ENCODE assay signal across 10 cellular contexts in the genomic region with DNA sequence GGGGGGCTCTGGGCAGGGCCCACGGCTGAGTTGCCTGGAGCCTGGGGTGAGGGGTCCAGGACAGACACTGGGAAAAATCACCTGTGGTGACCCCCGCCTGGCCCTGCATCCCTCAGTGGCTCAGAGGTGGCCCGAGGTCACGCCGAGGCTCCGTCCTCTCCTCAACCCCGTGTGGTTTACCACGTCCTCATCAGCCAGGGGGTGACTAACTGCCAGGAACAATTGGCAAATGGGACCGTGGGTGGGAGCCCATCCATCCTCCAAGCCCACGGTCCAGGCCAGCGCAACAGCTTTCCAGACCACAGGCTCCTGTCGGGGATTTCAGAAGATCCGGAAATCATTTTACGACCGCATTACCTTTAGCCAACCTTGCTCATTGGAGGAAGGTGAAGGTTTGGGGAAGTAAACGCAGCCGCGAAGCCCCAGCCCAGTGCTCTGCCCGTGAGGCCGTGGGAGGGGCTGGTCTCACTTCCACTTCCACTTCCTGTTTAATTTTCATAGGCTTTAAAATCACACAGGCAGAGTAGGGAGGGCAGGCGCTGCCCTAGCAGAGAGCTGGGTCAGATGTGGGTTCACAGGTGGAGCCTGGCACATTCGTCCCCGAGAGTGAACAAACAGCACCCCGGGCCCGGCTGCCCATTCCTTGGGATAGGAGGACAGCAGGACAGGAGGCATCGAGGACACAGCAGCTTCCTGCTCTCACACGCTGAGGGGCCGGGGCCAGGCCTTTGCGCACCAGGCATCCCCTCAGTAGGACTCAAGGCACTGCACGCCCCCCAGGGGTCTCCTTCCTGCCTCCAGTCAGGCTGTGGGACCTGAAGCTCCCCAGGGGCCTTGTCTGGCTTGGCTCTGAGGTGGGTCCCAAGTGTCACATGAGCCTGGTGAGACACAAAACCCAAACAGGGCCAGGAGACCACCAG. TPM values are rescaled to one million over a fixed set of nuclear protein-coding genes. Genes with fewer than 3 reads are reported as not detected.
A peak's percentile ranks its signal among the peaks of the same experiment; 100 is the strongest.
DNase-seq lines count a peak whose midpoint lies in the region; ATAC-seq, FAIRE-seq and TF ChIP-seq lines count a peak whose summit lies in the region.
"Had no signal": no experiment of that assay in that cellular context is flagged by ENCODE, and none has a peak within 500 bp of the region (broad histone marks: within the 10 kb centered on the region; RNA-seq: fewer than 3 reads in every experiment).

No MANE protein-coding gene starts in this region.

- H3K27me3 ChIP-seq in Peyer's patch (no peaks in the 10 kb centered on the region), GM12878 (replicated peaks in 1 of 2; ENCODE audit: control insufficient read depth in 2 of 2, insufficient read depth in 2 of 2, low read length in 1 of 2) (no peaks in the 10 kb centered on the region; a peak in 2 of 4 replicates)

- H2AFZ ChIP-seq in GM12878 (ENCODE audit: control insufficient read depth, low read depth, low read length) = no peak overlapping the region; the same call in 1 of the 2 replicates

- H3K9me3 ChIP-seq in Peyer's patch (peaks cover 0 to 16% (median 0%) of the 10 kb centered on the region in 4 donors), GM12878 (replicated peaks; ENCODE audit: control insufficient read depth, insufficient read depth, low read length) (no peaks in the 10 kb centered on the region; the same call in 2 of the 3 replicates)

- H3K4me3 ChIP-seq in Peyer's patch = peak overlapping the region in 3 of 4 donors; percentile 9 to 14 (median 13)
- H3K4me3 ChIP-seq in GM12878 = no peak overlapping the region

- peak; percentile 42 to 59; a peak in 3 of 4 replicates for TF ChIP-seq EP300 in GM12878 (IDR thresholded peaks at IDR 0.05; ENCODE audit: borderline replicate concordance in 1 of 2, control insufficient read depth in 1 of 2, low read depth in 2 of 2, low read length in 2 of 2)

- no peaks in the 10 kb centered on the region for H3K79me2 ChIP-seq in GM12878 (ENCODE audit: control insufficient read depth, insufficient read depth, low read length)

- SMC1A ChIA-PET in GM12878 (lab: Charles Lee; ENCODE audit: uncharacterized antibody, unreplicated experiment) = interaction anchor here (1.2 to 1.8 kb wide), 4 partner anchors 14 to 97 kb away, joined by 3 to 5 read pairs (median 3); no protein-coding TSS in a partner anchor

- POLR2A ChIA-PET in GM12878 (lab: Charles Lee) = interaction anchor here (1.0 to 1.5 kb wide), 2 partner anchors 71 to 112 kb away, joined by 3 read pairs; no protein-coding TSS in a partner anchor

- RAD21 ChIA-PET in GM12878 (lab: Charles Lee; ENCODE audit: unreplicated experiment) = interaction anchor here (0.9 to 2.2 kb wide), 2 partner anchors 14 to 227 kb away, joined by 4 to 6 read pairs; no protein-coding TSS in a partner anchor

- H3K27ac ChIP-seq in Peyer's patch (peak overlapping the region in 1 of 4 donors; percentile 49), GM12878 (ENCODE audit: control insufficient read depth, insufficient read depth) (peak overlapping the region; percentile 51; the same call in 1 of the 2 replicates)
- H3K27ac ChIP-seq: KMS-11 had no signal

- in situ Hi-C loops in GM12878 (cut with MboI) = no loop called here

- H3K4me1 ChIP-seq in Peyer's patch = peaks cover 0 to 36% (median 8%) of the 10 kb centered on the region in 4 donors
- H3K4me1 ChIP-seq in GM12878 (ENCODE audit: control insufficient read depth, insufficient read depth, low read length) = peaks cover 20% of the 10 kb centered on the region

- H3K36me3 ChIP-seq in Peyer's patch (no peaks in the 10 kb centered on the region), GM12878 (ENCODE audit: control insufficient read depth in 2 of 2, insufficient read depth in 2 of 2, low read length in 1 of 2) (no peaks in the 10 kb centered on the region)

- peak; percentile 98 for FAIRE-seq in GM12878 (lab: Jason Lieb, UNC)
- FAIRE-seq: endometrium had no signal

- H3K9ac ChIP-seq in GM12878 (ENCODE audit: control insufficient read depth, insufficient read depth, low read length) = peak overlapping the region; percentile 15; the same call in 1 of the 2 replicates
- H3K9ac ChIP-seq: KMS-11 had no signal

- WGBS in GM12878 (ENCODE audit: insufficient coverage, insufficient replicate concordance, low lambda C conversion rate, missing lambda C conversion rate) = 7% methylated on average over 30 of the region's 30 CpGs

- TF ChIP-seq CTCF in Peyer's patch (IDR thresholded peaks at IDR 0.05) (no peak), GM12878 (IDR thresholded peaks at IDR 0.05 in 2 of 3, conservative IDR thresholded peaks at IDR 0.05 in 1 of 3; ENCODE audit: control insufficient read depth in 2 of 3, extremely low read depth in 1 of 3, insufficient read depth in 1 of 3, low read depth in 3 of 3, low read length in 3 of 3) (no peak)

- BruUV-seq in GM12878 (replicated peaks; lab: Mats Ljungman, UMichigan) = no TSS peak

- CTCF ChIA-PET in GM12878 (lab: Yijun Ruan, JAX) = interaction anchor here (1.2 kb wide), 2 partner anchors 227 kb away, joined by 3 read pairs; no protein-coding TSS in a partner anchor

- TF ChIP-seq POLR2A in Peyer's patch (IDR thresholded peaks at IDR 0.05) (no peak), GM12878 (IDR thresholded peaks at IDR 0.05; ENCODE audit: low read depth, low read length) (no peak)

- ATAC-seq in GM18868 (IDR thresholded peaks at IDR 0.05; ENCODE audit: unreplicated experiment) (peak; percentile 94), HG02938 (IDR thresholded peaks at IDR 0.05; ENCODE audit: unreplicated experiment) (peak; percentile 81), GM12878 (peak; percentile 93)

- no peak for TF ChIP-seq RAD21 in GM12878 (IDR thresholded peaks at IDR 0.05; ENCODE audit: insufficient read depth, low read depth, low read length)

- intact Hi-C loops in GM12878 (cut with micrococcal nuclease; ENCODE audit: unreplicated experiment) = loop anchor here (10.0 kb wide), 1 partner anchor 229 kb away; no protein-coding TSS in a partner anchor

- DNase-seq in Peyer's patch (peak; percentile 58 to 79 (median 60)), GM12878 (ENCODE audit: low read depth, low spot score) (peak; percentile 76), NCI-H2029 treated with DMSO at 0.1 percent for 48 hours (lab: John Stamatoyannopoulos, UW) (no peak), NCI-H446 treated with DMSO at 0.1 percent for 48 hours (lab: John Stamatoyannopoulos, UW) (no peak), NCI-H1048 (lab: John Stamatoyannopoulos, UW) (no peak)
- DNase-seq in stimulated activated CD4-positive, alpha-beta T cell treated with anti-CD3 and anti-CD28 coated beads, Interleukin-12 subunit alpha, Interleukin-12 subunit beta, amount 100 ng/mL, for 48 hours (ENCODE audit: low read depth in 2 of 3, low spot score in 1 of 3) = peak; percentile 19 to 44 (median 30)

- H4K20me1 ChIP-seq in GM12878 (ENCODE audit: control insufficient read depth, insufficient read depth) = no peaks in the 10 kb centered on the region

- H3K4me2 ChIP-seq in GM12878 (ENCODE audit: control insufficient read depth, insufficient read depth) = peak overlapping the region; percentile 91
- H3K4me2 ChIP-seq: KMS-11 had no signal

TF ChIP-seq in GM12878, 131 proteins besides CTCF, POLR2A, EP300 and RAD21 (continues in another document):
- TF ChIP-seq MYB (IDR thresholded peaks at IDR 0.05; ENCODE audit: borderline replicate concordance, low read depth, low read length) = no peak
- TF ChIP-seq MTA3 (IDR thresholded peaks at IDR 0.05; ENCODE audit: borderline replicate concordance, low read length) = no peak
- no peak for TF ChIP-seq ESRRA (IDR thresholded peaks at IDR 0.05; ENCODE audit: low read length)
- no peak for TF ChIP-seq KLF5 (IDR thresholded peaks at IDR 0.05; ENCODE audit: partially characterized antibody)
- TF ChIP-seq STAT3 (IDR thresholded peaks at IDR 0.05; ENCODE audit: low read depth, low read length) = no peak
- no peak for TF ChIP-seq TARDBP (IDR thresholded peaks at IDR 0.05; ENCODE audit: borderline replicate concordance)

RNA-seq across cellular contexts. Expression of a gene that starts 19.8 kb away (rescaled TPM):
- 100 to 1,000 TPM in 3 of 4 donors, 10 to 100 TPM in 1; 16.5 to 320 (median 283) TPM for total RNA-seq in Peyer's patch
- 4.6 TPM in 2 replicates for total RNA-seq in GM12878 (2013; cell fraction: nucleolus; rRNA removed)
- total RNA-seq in GM12878 (2014; rRNA removed) = 2.8 and 3.2 TPM in 2 replicates
- 0.89 and 1.1 TPM in 2 replicates for total RNA-seq in GM12878 (2014; rRNA removed; fragmentation: Illumina TruSeq; extraction: Trizol)
- 2.3 and 2.5 TPM in 2 replicates for total RNA-seq in GM12878 (2021)
- polyA plus RNA-seq in GM12878 (2011; ENCODE audit: low read depth) = 1.1 TPM
- polyA plus RNA-seq in GM12878 (2011; rRNA removed) = 1.1 and 1.6 TPM in 2 replicates
- 1.6 and 2.1 TPM in 2 replicates for polyA plus RNA-seq in GM12878 (2011; cell fraction: cytosol; rRNA removed)
- 4.8 and 5.6 TPM in 2 replicates for polyA plus RNA-seq in GM12878 (2011; cell fraction: nucleus; rRNA removed)
- polyA plus RNA-seq in GM12878 (2012) = 1.6 and 1.9 TPM in 2 replicates
- polyA plus RNA-seq in GM12878 (2014; fragmentation: Illumina TruSeq; extraction: Trizol) = 1.5 and 1.7 TPM in 2 replicates
- polyA plus RNA-seq in GM12878 (2014; fragmentation: Nextera tagmentation; extraction: Ambion mirVana) = under 1 TPM in 1 of 2 experiments, not detected in 1; 0.04 TPM
- polyA plus RNA-seq in GM12878 (2014; rRNA removed) = 4.7 and 5.2 TPM in 2 replicates
- 1 to 10 TPM; 2.9 to 3.1 TPM for polyA plus RNA-seq in GM12878 (2016; fragmentation: Nextera tagmentation; extraction: Ambion mirVana)
- polyA minus RNA-seq in GM12878 (2011; rRNA and poly(A)+ RNA removed) = 0.44 and 0.82 TPM in 2 replicates
- polyA minus RNA-seq in GM12878 (2011; cell fraction: cytosol; rRNA and poly(A)+ RNA removed) = 0.62 TPM in 1 of 2 replicates, not detected in the other
- polyA minus RNA-seq in GM12878 (2011; cell fraction: nucleus; rRNA and poly(A)+ RNA removed) = 1.8 and 2.9 TPM in 2 replicates

Comparison
In these comparisons a context has a peak if more than half of its experiments do, and no peak if none do; other contexts are left out.
1. DNase-seq: peak in Peyer's patch (3 of 3), GM12878 (single experiment) and stimulated activated CD4-positive, alpha-beta T cell treated with anti-CD3 and anti-CD28 coated beads, Interleukin-12 subunit alpha, Interleukin-12 subunit beta, amount 100 ng/mL, for 48 hours (3 of 3); none in NCI-H2029 treated with DMSO at 0.1 percent for 48 hours (single experiment), NCI-H446 treated with DMSO at 0.1 percent for 48 hours (single experiment) and NCI-H1048 (single experiment).
2. Peak in every context shown above with its lines, with median percentiles within 50 percentile points of each other: ATAC-seq.